1 cellular context compared by ENCODE assay signal in genomic region chr19:49664171-49665070, GRCh38.
TF ChIP-seq lines count a peak whose summit lies in the region.

No MANE protein-coding gene starts in this region.

TF ChIP-seq in HepG2, 621 proteins besides CTCF, POLR2A, EP300 and RAD21 (continued from another document and continues in another):
- TF ChIP-seq, protein P1, sequence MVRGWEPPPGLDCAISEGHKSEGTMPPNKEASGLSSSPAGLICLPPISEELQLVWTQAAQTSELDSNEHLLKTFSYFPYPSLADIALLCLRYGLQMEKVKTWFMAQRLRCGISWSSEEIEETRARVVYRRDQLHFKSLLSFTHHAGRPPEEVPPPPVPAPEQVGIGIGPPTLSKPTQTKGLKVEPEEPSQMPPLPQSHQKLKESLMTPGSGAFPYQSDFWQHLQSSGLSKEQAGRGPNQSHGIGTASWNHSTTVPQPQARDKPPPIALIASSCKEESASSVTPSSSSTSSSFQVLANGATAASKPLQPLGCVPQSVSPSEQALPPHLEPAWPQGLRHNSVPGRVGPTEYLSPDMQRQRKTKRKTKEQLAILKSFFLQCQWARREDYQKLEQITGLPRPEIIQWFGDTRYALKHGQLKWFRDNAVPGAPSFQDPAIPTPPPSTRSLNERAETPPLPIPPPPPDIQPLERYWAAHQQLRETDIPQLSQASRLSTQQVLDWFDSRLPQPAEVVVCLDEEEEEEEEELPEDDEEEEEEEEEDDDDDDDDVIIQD (CRISPR knock-in tag; IDR thresholded peaks at IDR 0.05; ENCODE audit: low read depth), result no peak
- TF ChIP-seq KDM5A (IDR thresholded peaks at IDR 0.05; ENCODE audit: borderline replicate concordance, low read length) (no peak), KAT7 (CRISPR knock-in tag; IDR thresholded peaks at IDR 0.05; ENCODE audit: borderline replicate concordance) (peak; percentile 30; the same call in 1 of the 2 replicates), ZNF670 (CRISPR knock-in tag; IDR thresholded peaks at IDR 0.05; ENCODE audit: borderline replicate concordance) (no peak), SMAD1 (CRISPR knock-in tag; IDR thresholded peaks at IDR 0.05; ENCODE audit: borderline replicate concordance, low read depth) (no peak; the same call in 1 of the 2 replicates), U2AF1 (optimal IDR thresholded peaks at IDR 0.05; ENCODE audit: low read depth, low read length) (no peak), ZNF761 (CRISPR knock-in tag; conservative IDR thresholded peaks at IDR 0.05) (no peak; the same call in 1 of the 2 replicates), GLMP (CRISPR knock-in tag; IDR thresholded peaks at IDR 0.05; ENCODE audit: borderline replicate concordance) (no peak), LCORL (IDR thresholded peaks at IDR 0.05) (no peak), LCORL (CRISPR knock-in tag; IDR thresholded peaks at IDR 0.05) (peak; percentile 62), SKIL (CRISPR knock-in tag; IDR thresholded peaks at IDR 0.05; ENCODE audit: borderline replicate concordance) (no peak), GMEB1 (CRISPR knock-in tag; IDR thresholded peaks at IDR 0.05; ENCODE audit: borderline replicate concordance) (peak; percentile 79), ZNF253 (CRISPR knock-in tag; IDR thresholded peaks at IDR 0.05; ENCODE audit: borderline replicate concordance) (no peak), ZNF10 (CRISPR knock-in tag; IDR thresholded peaks at IDR 0.05; ENCODE audit: borderline replicate concordance, low read depth) (no peak), ZNF790 (CRISPR knock-in tag; IDR thresholded peaks at IDR 0.05; ENCODE audit: borderline replicate concordance) (no peak), HMGXB4 (CRISPR knock-in tag; IDR thresholded peaks at IDR 0.05; ENCODE audit: borderline replicate concordance in 1 of 2, low read depth in 1 of 2) (peak in 1 of 2 experiments; percentile 44; a peak in 1 of 4 replicates), ZNF414 (CRISPR knock-in tag; IDR thresholded peaks at IDR 0.05) (no peak), ZNF275 (CRISPR knock-in tag; IDR thresholded peaks at IDR 0.05; ENCODE audit: borderline replicate concordance) (no peak), HOXA5 (CRISPR knock-in tag; IDR thresholded peaks at IDR 0.05) (no peak), ZMYM2 (CRISPR knock-in tag; IDR thresholded peaks at IDR 0.05) (no peak), HNRNPUL1 (IDR thresholded peaks at IDR 0.05; ENCODE audit: low read depth, low read length) (no peak), BRCA1 (CRISPR knock-in tag; IDR thresholded peaks at IDR 0.05) (no peak), ONECUT2 (CRISPR knock-in tag; IDR thresholded peaks at IDR 0.05) (no peak), MIER3 (CRISPR knock-in tag; IDR thresholded peaks at IDR 0.05; ENCODE audit: borderline replicate concordance) (no peak), ZNF20 (CRISPR knock-in tag; IDR thresholded peaks at IDR 0.05) (no peak), ZNF251 (CRISPR knock-in tag; IDR thresholded peaks at IDR 0.05) (no peak), ATF7-NPFF (CRISPR knock-in tag; IDR thresholded peaks at IDR 0.05; ENCODE audit: low read depth) (no peak; the same call in none of the 2 replicates), ZUFSP (CRISPR knock-in tag; IDR thresholded peaks at IDR 0.05; ENCODE audit: borderline replicate concordance) (no peak), SOX6 (IDR thresholded peaks at IDR 0.05) (no peak), SOX6 (CRISPR knock-in tag; IDR thresholded peaks at IDR 0.05) (no peak), ZNF513 (CRISPR knock-in tag; conservative IDR thresholded peaks at IDR 0.05) (no peak), ZNF652 (CRISPR knock-in tag; IDR thresholded peaks at IDR 0.05; ENCODE audit: borderline replicate concordance, low read depth) (no peak)
- TF ChIP-seq, protein P2, sequence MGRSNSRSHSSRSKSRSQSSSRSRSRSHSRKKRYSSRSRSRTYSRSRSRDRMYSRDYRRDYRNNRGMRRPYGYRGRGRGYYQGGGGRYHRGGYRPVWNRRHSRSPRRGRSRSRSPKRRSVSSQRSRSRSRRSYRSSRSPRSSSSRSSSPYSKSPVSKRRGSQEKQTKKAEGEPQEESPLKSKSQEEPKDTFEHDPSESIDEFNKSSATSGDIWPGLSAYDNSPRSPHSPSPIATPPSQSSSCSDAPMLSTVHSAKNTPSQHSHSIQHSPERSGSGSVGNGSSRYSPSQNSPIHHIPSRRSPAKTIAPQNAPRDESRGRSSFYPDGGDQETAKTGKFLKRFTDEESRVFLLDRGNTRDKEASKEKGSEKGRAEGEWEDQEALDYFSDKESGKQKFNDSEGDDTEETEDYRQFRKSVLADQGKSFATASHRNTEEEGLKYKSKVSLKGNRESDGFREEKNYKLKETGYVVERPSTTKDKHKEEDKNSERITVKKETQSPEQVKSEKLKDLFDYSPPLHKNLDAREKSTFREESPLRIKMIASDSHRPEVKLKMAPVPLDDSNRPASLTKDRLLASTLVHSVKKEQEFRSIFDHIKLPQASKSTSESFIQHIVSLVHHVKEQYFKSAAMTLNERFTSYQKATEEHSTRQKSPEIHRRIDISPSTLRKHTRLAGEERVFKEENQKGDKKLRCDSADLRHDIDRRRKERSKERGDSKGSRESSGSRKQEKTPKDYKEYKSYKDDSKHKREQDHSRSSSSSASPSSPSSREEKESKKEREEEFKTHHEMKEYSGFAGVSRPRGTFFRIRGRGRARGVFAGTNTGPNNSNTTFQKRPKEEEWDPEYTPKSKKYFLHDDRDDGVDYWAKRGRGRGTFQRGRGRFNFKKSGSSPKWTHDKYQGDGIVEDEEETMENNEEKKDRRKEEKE (IDR thresholded peaks at IDR 0.05), result no peak
- TF ChIP-seq, protein P3, sequence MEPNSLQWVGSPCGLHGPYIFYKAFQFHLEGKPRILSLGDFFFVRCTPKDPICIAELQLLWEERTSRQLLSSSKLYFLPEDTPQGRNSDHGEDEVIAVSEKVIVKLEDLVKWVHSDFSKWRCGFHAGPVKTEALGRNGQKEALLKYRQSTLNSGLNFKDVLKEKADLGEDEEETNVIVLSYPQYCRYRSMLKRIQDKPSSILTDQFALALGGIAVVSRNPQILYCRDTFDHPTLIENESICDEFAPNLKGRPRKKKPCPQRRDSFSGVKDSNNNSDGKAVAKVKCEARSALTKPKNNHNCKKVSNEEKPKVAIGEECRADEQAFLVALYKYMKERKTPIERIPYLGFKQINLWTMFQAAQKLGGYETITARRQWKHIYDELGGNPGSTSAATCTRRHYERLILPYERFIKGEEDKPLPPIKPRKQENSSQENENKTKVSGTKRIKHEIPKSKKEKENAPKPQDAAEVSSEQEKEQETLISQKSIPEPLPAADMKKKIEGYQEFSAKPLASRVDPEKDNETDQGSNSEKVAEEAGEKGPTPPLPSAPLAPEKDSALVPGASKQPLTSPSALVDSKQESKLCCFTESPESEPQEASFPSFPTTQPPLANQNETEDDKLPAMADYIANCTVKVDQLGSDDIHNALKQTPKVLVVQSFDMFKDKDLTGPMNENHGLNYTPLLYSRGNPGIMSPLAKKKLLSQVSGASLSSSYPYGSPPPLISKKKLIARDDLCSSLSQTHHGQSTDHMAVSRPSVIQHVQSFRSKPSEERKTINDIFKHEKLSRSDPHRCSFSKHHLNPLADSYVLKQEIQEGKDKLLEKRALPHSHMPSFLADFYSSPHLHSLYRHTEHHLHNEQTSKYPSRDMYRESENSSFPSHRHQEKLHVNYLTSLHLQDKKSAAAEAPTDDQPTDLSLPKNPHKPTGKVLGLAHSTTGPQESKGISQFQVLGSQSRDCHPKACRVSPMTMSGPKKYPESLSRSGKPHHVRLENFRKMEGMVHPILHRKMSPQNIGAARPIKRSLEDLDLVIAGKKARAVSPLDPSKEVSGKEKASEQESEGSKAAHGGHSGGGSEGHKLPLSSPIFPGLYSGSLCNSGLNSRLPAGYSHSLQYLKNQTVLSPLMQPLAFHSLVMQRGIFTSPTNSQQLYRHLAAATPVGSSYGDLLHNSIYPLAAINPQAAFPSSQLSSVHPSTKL (CRISPR knock-in tag; IDR thresholded peaks at IDR 0.05), result 0 out of 2 replicates have a peak, but pooled peaks have one; percentile 25
- TF ChIP-seq, protein P4, sequence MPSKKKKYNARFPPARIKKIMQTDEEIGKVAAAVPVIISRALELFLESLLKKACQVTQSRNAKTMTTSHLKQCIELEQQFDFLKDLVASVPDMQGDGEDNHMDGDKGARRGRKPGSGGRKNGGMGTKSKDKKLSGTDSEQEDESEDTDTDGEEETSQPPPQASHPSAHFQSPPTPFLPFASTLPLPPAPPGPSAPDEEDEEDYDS (CRISPR knock-in tag; IDR thresholded peaks at IDR 0.05), result peak; percentile 59
- TF ChIP-seq, protein P5, sequence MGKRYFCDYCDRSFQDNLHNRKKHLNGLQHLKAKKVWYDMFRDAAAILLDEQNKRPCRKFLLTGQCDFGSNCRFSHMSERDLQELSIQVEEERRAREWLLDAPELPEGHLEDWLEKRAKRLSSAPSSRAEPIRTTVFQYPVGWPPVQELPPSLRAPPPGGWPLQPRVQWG (CRISPR knock-in tag; IDR thresholded peaks at IDR 0.05; ENCODE audit: borderline replicate concordance, low read depth), result no peak
